1 cellular context compared by ENCODE assay signal in the genomic region with DNA sequence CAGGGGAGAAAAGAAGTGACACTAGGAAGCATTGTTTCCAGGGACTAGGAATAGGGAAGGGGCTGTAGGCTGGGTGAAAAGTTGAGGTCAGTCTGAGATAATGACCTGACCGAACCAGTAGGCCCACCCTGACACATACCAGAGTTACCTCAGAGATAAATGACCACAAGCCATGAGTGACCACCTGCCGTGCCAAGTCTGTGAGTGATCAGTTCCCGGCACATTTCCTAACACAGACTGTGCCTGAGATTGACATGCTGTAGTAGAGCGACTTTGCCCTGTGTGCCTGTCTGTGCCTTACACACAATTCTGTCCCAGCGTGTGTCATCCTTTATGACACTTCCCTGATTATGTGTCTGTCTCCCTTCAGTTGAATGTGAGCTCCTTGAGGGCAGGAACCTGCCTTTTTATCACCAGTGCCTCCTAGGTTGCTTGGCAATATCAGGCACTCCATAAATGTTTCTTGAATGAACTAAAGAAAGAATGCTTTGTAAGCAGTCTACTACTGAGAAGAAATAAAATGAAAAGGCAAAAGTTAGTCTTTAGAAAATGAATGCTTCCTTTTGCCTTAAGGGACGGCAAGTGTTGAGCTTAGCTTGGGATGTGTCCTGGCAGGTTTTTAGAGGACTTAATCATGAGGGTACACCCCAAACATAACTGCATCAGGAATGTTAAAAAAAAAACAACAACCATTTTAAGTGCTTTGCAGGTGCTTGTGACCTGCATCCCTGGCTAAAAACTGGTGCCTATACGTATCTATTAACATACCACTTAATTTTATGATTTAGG.
TF ChIP-seq lines count a peak whose summit lies in the region.

No MANE protein-coding gene starts in this region.

TF ChIP-seq in GM23338, 12 proteins besides CTCF, POLR2A, EP300 and RAD21 (continued from another document):
- no peak for TF ChIP-seq REST (IDR thresholded peaks at IDR 0.05; ENCODE audit: unreplicated experiment)
- TF ChIP-seq ZNF114 (CRISPR knock-in tag; IDR thresholded peaks at IDR 0.05), result no peak
